8 cellular contexts compared by ENCODE assay signal in genomic region chr11:57515332-57516060, GRCh38. TPM values are rescaled to one million over a fixed set of nuclear protein-coding genes. Genes with fewer than 3 reads are reported as not detected.
DNase-seq lines count a peak whose midpoint lies in the region; ATAC-seq and TF ChIP-seq lines count a peak whose summit lies in the region.

Gene SLC43A1, minus strand, starts transcription at chr11:57515702. Its CDS starts 1,591 bp downstream, at chr11:57514111.

- H3K4me3 Mint-ChIP-seq in WTC11 = peak within 1 kb of the TSS; percentile 93
- H3K4me3 Mint-ChIP-seq in effector memory CD8-positive, alpha-beta T cell = peak within 1 kb of the TSS; percentile 93 to 99

- 0% methylated on average over 30 of the region's 66 CpGs for WGBS in suprapubic skin

- H3K4me1 ChIP-seq in ES-I3 (ENCODE audit: insufficient read depth, low read length) (peaks cover 6% of the 10 kb centered on the region; the same call in 1 of the 2 replicates), suprapubic skin (peaks cover 31% of the 10 kb centered on the region)

- DNase-seq in KG1 (lab: John Stamatoyannopoulos, UW) (peak; percentile 54), WTC11 (ENCODE audit: low spot score) (peak; percentile 54), mucosa of gallbladder (ENCODE audit: low spot score) (peak; percentile 57), suprapubic skin (ENCODE audit: low spot score in 2 of 2) (peak in 1 of 2 donors; percentile 73), NCI-H187 treated with DMSO at 0.1 percent for 48 hours (lab: John Stamatoyannopoulos, UW) (no peak)
- peak in 1 of 3 experiments; percentile 14 for DNase-seq in effector memory CD8-positive, alpha-beta T cell

- no peak for TF ChIP-seq POLR2A in suprapubic skin (IDR thresholded peaks at IDR 0.05)

- CTCF ChIA-PET in WTC11 (lab: Charles Lee) = interaction anchor here (1.0 to 6.9 kb wide), 12 partner anchors 12 to 170 kb away, joined by 3 to 147 read pairs (median 10); partner anchors contain the start of genes RTN4RL2 and TIMM10

- H3K36me3 ChIP-seq in ES-I3 (ENCODE audit: insufficient read depth, low read length) (no peaks in the 10 kb centered on the region), suprapubic skin (no peaks in the 10 kb centered on the region)

- peak; percentile 43 for ATAC-seq in GM21447 (IDR thresholded peaks at IDR 0.05; ENCODE audit: unreplicated experiment)
- ATAC-seq in WTC11 = peak; percentile 29
- peak; percentile 40 for ATAC-seq in effector memory CD8-positive, alpha-beta T cell (replicated peaks)

- no peaks in the 10 kb centered on the region for H3K36me3 Mint-ChIP-seq in WTC11
- peaks cover 2% of the 10 kb centered on the region for H3K36me3 Mint-ChIP-seq in effector memory CD8-positive, alpha-beta T cell (ENCODE audit: insufficient read depth)

- H3K27me3 Mint-ChIP-seq in WTC11 (ENCODE audit: low read depth) = peaks cover 22% of the 10 kb centered on the region
- peaks cover 0 to 7% of the 10 kb centered on the region in 2 donors for H3K27me3 Mint-ChIP-seq in effector memory CD8-positive, alpha-beta T cell

- H3K9me3 ChIP-seq in ES-I3 (ENCODE audit: control insufficient read depth, insufficient read depth, low read length) (no peaks in the 10 kb centered on the region), suprapubic skin (no peaks in the 10 kb centered on the region)

- H3K9ac ChIP-seq in ES-I3 (ENCODE audit: low read depth, low read length) = peak within 1 kb of the TSS; percentile 58

- TF ChIP-seq EP300 in suprapubic skin (IDR thresholded peaks at IDR 0.05) = no peak

- H3K4me1 Mint-ChIP-seq in WTC11 = peaks cover 20% of the 10 kb centered on the region
- H3K4me1 Mint-ChIP-seq in effector memory CD8-positive, alpha-beta T cell (ENCODE audit: low read depth in 2 of 2) = peaks cover 17 to 26% of the 10 kb centered on the region in 2 donors

- H3K27ac ChIP-seq in suprapubic skin = peak within 1 kb of the TSS; percentile 26

- H3K4me3 ChIP-seq in suprapubic skin = peak within 1 kb of the TSS; percentile 75

- no peaks in the 10 kb centered on the region for H3K27me3 ChIP-seq in suprapubic skin

- H3K9me3 Mint-ChIP-seq in WTC11 = no peaks in the 10 kb centered on the region
- no peaks in the 10 kb centered on the region for H3K9me3 Mint-ChIP-seq in effector memory CD8-positive, alpha-beta T cell

- TF ChIP-seq CTCF in WTC11 (IDR thresholded peaks at IDR 0.05) = no peak
- TF ChIP-seq CTCF in suprapubic skin (IDR thresholded peaks at IDR 0.05) = no peak

- POLR2A ChIA-PET in WTC11 (lab: Charles Lee) = interaction anchor here (0.7 to 3.9 kb wide), 7 partner anchors 9 to 124 kb away, joined by 3 to 37 read pairs (median 5); no protein-coding TSS in a partner anchor

- H3K27ac Mint-ChIP-seq in WTC11 = no peak within 1 kb of the TSS
- peak within 1 kb of the TSS; percentile 91 to 93 for H3K27ac Mint-ChIP-seq in effector memory CD8-positive, alpha-beta T cell

TF ChIP-seq in WTC11, 78 proteins besides CTCF, POLR2A, EP300 and RAD21 (continues in another document):
- TF ChIP-seq USF2 (CRISPR knock-in tag; IDR thresholded peaks at IDR 0.05) (peak; percentile 93), GABPB1 (CRISPR knock-in tag; IDR thresholded peaks at IDR 0.05) (peak; percentile 26; the same call in 1 of the 2 replicates), HMGXB4 (CRISPR knock-in tag; IDR thresholded peaks at IDR 0.05) (0 out of 2 replicates have a peak, but pooled peaks have one; percentile 42), AFF4 (CRISPR knock-in tag; IDR thresholded peaks at IDR 0.05; ENCODE audit: borderline replicate concordance) (no peak), TP53 (CRISPR knock-in tag; IDR thresholded peaks at IDR 0.05) (no peak), MAX (CRISPR knock-in tag; IDR thresholded peaks at IDR 0.05) (peak; percentile 76), NFE2L1 (CRISPR knock-in tag; IDR thresholded peaks at IDR 0.05) (peak; percentile 49; the same call in 1 of the 2 replicates)
- TF ChIP-seq, protein P1, sequence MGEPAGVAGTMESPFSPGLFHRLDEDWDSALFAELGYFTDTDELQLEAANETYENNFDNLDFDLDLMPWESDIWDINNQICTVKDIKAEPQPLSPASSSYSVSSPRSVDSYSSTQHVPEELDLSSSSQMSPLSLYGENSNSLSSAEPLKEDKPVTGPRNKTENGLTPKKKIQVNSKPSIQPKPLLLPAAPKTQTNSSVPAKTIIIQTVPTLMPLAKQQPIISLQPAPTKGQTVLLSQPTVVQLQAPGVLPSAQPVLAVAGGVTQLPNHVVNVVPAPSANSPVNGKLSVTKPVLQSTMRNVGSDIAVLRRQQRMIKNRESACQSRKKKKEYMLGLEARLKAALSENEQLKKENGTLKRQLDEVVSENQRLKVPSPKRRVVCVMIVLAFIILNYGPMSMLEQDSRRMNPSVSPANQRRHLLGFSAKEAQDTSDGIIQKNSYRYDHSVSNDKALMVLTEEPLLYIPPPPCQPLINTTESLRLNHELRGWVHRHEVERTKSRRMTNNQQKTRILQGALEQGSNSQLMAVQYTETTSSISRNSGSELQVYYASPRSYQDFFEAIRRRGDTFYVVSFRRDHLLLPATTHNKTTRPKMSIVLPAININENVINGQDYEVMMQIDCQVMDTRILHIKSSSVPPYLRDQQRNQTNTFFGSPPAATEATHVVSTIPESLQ (CRISPR knock-in tag; IDR thresholded peaks at IDR 0.05) = no peak
- TF ChIP-seq, protein P2, sequence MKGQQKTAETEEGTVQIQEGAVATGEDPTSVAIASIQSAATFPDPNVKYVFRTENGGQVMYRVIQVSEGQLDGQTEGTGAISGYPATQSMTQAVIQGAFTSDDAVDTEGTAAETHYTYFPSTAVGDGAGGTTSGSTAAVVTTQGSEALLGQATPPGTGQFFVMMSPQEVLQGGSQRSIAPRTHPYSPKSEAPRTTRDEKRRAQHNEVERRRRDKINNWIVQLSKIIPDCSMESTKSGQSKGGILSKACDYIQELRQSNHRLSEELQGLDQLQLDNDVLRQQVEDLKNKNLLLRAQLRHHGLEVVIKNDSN (CRISPR knock-in tag; IDR thresholded peaks at IDR 0.05) = peak; percentile 93
- TF ChIP-seq, protein P3, sequence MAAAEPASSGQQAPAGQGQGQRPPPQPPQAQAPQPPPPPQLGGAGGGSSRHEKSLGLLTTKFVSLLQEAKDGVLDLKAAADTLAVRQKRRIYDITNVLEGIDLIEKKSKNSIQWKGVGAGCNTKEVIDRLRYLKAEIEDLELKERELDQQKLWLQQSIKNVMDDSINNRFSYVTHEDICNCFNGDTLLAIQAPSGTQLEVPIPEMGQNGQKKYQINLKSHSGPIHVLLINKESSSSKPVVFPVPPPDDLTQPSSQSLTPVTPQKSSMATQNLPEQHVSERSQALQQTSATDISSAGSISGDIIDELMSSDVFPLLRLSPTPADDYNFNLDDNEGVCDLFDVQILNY (CRISPR knock-in tag; IDR thresholded peaks at IDR 0.05) = no peak

RNA-seq across cellular contexts. Expression of gene SLC43A1, which starts in this region (rescaled TPM):
- 20.5 to 27.1 TPM (median 21.5 TPM) in 3 replicates for total RNA-seq in WTC11 (2021)
- 89.5 TPM for total RNA-seq in mucosa of gallbladder
- total RNA-seq in suprapubic skin = 10 to 100 TPM; 13.8 to 48.8 (median 22.3) TPM
